In genomic region chr11:30017467-30017895, GRCh38 we compare ENCODE assay signal across 16 cellular contexts. TPM values are rescaled to one million over a fixed set of nuclear protein-coding genes. Genes with fewer than 3 reads are reported as not detected.
DNase-seq lines count a peak whose midpoint lies in the region; ATAC-seq and TF ChIP-seq lines count a peak whose summit lies in the region.
"Had no signal": no experiment of that assay in that cellular context is flagged by ENCODE, and none has a peak within 500 bp of the region (broad histone marks: within the 10 kb centered on the region; RNA-seq: fewer than 3 reads in every experiment).

No MANE protein-coding gene starts in this region.

- no peak for TF ChIP-seq CTCF in heart right ventricle (IDR thresholded peaks at IDR 0.05)
- no peak for TF ChIP-seq CTCF in hepatocyte (IDR thresholded peaks at IDR 0.05; ENCODE audit: poor library complexity)
- no peak for TF ChIP-seq CTCF in neural progenitor cell (IDR thresholded peaks at IDR 0.05)

- H4K20me1 ChIP-seq in hepatocyte (ENCODE audit: insufficient read depth, poor library complexity, severe bottlenecking) (no peaks in the 10 kb centered on the region), neural progenitor cell (ENCODE audit: low read depth) (no peaks in the 10 kb centered on the region)

- H3K9me2 ChIP-seq in hepatocyte (replicated peaks; ENCODE audit: insufficient read depth) = no peaks in the 10 kb centered on the region

- H3K79me2 ChIP-seq in hepatocyte = no peaks in the 10 kb centered on the region
- H3K79me2 ChIP-seq in neural progenitor cell (ENCODE audit: low read depth) = no peaks in the 10 kb centered on the region

- H3K4me1 ChIP-seq in heart right ventricle (peaks cover 0 to 6% (median 0%) of the 10 kb centered on the region in 9 donors), hepatocyte (ENCODE audit: insufficient read depth) (peaks cover 3% of the 10 kb centered on the region), neural progenitor cell (peaks cover 17% of the 10 kb centered on the region)
- H3K4me1 ChIP-seq: SJSA1 had no signal

- H3K4me3 ChIP-seq in heart right ventricle (peak overlapping the region in 8 of 10 donors; percentile 35 to 61 (median 56)), hepatocyte (peak overlapping the region; percentile 8), neural progenitor cell (peak overlapping the region; percentile 63)
- H3K4me3 ChIP-seq: SJSA1 had no signal

- peaks cover 20% of the 10 kb centered on the region for H3K27me3 Mint-ChIP-seq in neural progenitor cell (ENCODE audit: insufficient read depth, low read depth)

- H3K36me3 ChIP-seq in heart right ventricle = no peaks in the 10 kb centered on the region
- H3K36me3 ChIP-seq in hepatocyte (replicated peaks; ENCODE audit: insufficient read depth, low read depth) = no peaks in the 10 kb centered on the region
- no peaks in the 10 kb centered on the region for H3K36me3 ChIP-seq in neural progenitor cell
- H3K36me3 ChIP-seq: SJSA1 had no signal

- peak in 3 of 8 donors; percentile 3 to 34 (median 14) for ATAC-seq in heart right ventricle
- ATAC-seq in left ventricle myocardium superior = no peak
- no peak for ATAC-seq in HG03045 (IDR thresholded peaks at IDR 0.05; ENCODE audit: unreplicated experiment)
- ATAC-seq: activated CD8-positive, alpha-beta T cell treated with anti-CD3 and anti-CD28 coated beads for 36 hours; CD8-positive, alpha-beta T cell had no signal

- DNase-seq in heart right ventricle (no peak), left ventricle myocardium superior (no peak), hepatocyte (ENCODE audit: low spot score) (peak; percentile 19), neural progenitor cell (ENCODE audit: low spot score) (peak; percentile 36), NCI-H446 treated with DMSO at 0.1 percent for 48 hours (lab: John Stamatoyannopoulos, UW) (no peak), foreskin melanocyte (no peak)
- DNase-seq in activated effector memory CD4-positive, alpha-beta T cell treated with anti-CD3 and anti-CD28 coated beads, Interleukin-2, amount 50 U/mL, for 16 hours = no peak
- DNase-seq: activated CD8-positive, alpha-beta T cell treated with anti-CD3 and anti-CD28 coated beads for 36 hours; CD8-positive, alpha-beta T cell; NCI-H2081 treated with DMSO at 0.1 percent for 48 hours; stimulated activated CD4-positive, alpha-beta T cell treated with anti-CD3 and anti-CD28 coated beads, Interleukin-4, amount 100 ng/mL, for 1 hour had no signal

- no peaks in the 10 kb centered on the region for H3K36me3 Mint-ChIP-seq in neural progenitor cell
- H3K36me3 Mint-ChIP-seq: CD8-positive, alpha-beta T cell had no signal

- H3K9ac ChIP-seq in neural progenitor cell = no peak overlapping the region

- H3K27ac ChIP-seq in heart right ventricle (no peak overlapping the region), hepatocyte (no peak overlapping the region), neural progenitor cell (no peak overlapping the region)
- H3K27ac ChIP-seq: SJSA1 had no signal

- peaks cover 3% of the 10 kb centered on the region for H3K9me3 Mint-ChIP-seq in neural progenitor cell
- H3K9me3 Mint-ChIP-seq: activated CD8-positive, alpha-beta T cell treated with anti-CD3 and anti-CD28 coated beads for 36 hours; activated T-helper 2 cell treated with anti-CD3 and anti-CD28 coated beads, Interferon-gamma antibody, Interleukin-2, Interleukin-4, amounts not matched to agents 10 μg/mL and 5 μg/mL and 100 μg/mL, durations not matched to agents 14 hours and 24 hours and 36 hours; CD8-positive, alpha-beta T cell had no signal

- H3F3A ChIP-seq in neural progenitor cell (ENCODE audit: low read depth) = peaks cover 12% of the 10 kb centered on the region

- H3K4me2 ChIP-seq in hepatocyte = peak overlapping the region; percentile 94
- H3K4me2 ChIP-seq in neural progenitor cell = peak overlapping the region; percentile 97

- H3K27me3 ChIP-seq in heart right ventricle (peaks cover 0 to 56% (median 22%) of the 10 kb centered on the region in 7 donors), hepatocyte (peaks cover 61% of the 10 kb centered on the region), neural progenitor cell (peaks cover 94% of the 10 kb centered on the region)

- 37% methylated on average over 18 of the region's 18 CpGs for WGBS in heart right ventricle, 2 donors
- 26% methylated on average over 17 of the region's 18 CpGs for WGBS in hepatocyte (ENCODE audit: low lambda C conversion rate, missing lambda C conversion rate)

- H3K4me1 Mint-ChIP-seq in neural progenitor cell = peaks cover 2% of the 10 kb centered on the region

- no peak overlapping the region for H3K27ac Mint-ChIP-seq in neural progenitor cell
- H3K27ac Mint-ChIP-seq: activated CD8-positive, alpha-beta T cell treated with anti-CD3 and anti-CD28 coated beads for 36 hours; activated T-helper 2 cell treated with anti-CD3 and anti-CD28 coated beads, Interferon-gamma antibody, Interleukin-2, Interleukin-4, amounts not matched to agents 10 μg/mL and 5 μg/mL and 100 μg/mL, durations not matched to agents 14 hours and 24 hours and 36 hours; CD8-positive, alpha-beta T cell had no signal

- intact Hi-C loops in heart right ventricle (cut with DNase I) = loop anchor here in 1 of 10 donors (10.0 kb wide), 1 partner anchor 173 kb away; no protein-coding TSS in a partner anchor
- intact Hi-C loops in left ventricle myocardium superior (cut with micrococcal nuclease) = no loop called here

- H2AFZ ChIP-seq in hepatocyte = peak overlapping the region; percentile 57
- peak overlapping the region; percentile 98 for H2AFZ ChIP-seq in neural progenitor cell (replicated peaks)

- peak overlapping the region; percentile 79 for H3K4me3 Mint-ChIP-seq in neural progenitor cell
- H3K4me3 Mint-ChIP-seq: activated CD8-positive, alpha-beta T cell treated with anti-CD3 and anti-CD28 coated beads for 36 hours; CD8-positive, alpha-beta T cell had no signal

- H3K9me3 ChIP-seq in heart right ventricle (no peaks in the 10 kb centered on the region), hepatocyte (ENCODE audit: low read depth) (no peaks in the 10 kb centered on the region), neural progenitor cell (ENCODE audit: low read depth) (no peaks in the 10 kb centered on the region)
- H3K9me3 ChIP-seq: SJSA1 had no signal

RNA-seq across cellular contexts. Expression of gene KCNA4, which starts 0.7 kb away (rescaled TPM):
- 10 to 100 TPM in 3 of 10 donors, 1 to 10 TPM in 7; 1.3 to 12.8 (median 7.4) TPM for total RNA-seq in heart right ventricle
- 1 to 10 TPM; 1.2 to 1.8 TPM for polyA plus RNA-seq in heart right ventricle
- total RNA-seq in left ventricle myocardium superior = 1.2 TPM
- 1.1 and 1.6 TPM in 2 replicates for total RNA-seq in hepatocyte
- 0.38 and 0.47 TPM in 2 replicates for polyA plus RNA-seq in hepatocyte
- total RNA-seq in neural progenitor cell (ENCODE audit: low replicate concordance) = 0.74 and 1.3 TPM in 2 replicates
- total RNA-seq: A673; activated CD8-positive, alpha-beta T cell treated with anti-CD3 and anti-CD28 coated beads for 36 hours; activated T-helper 2 cell treated with anti-CD3 and anti-CD28 coated beads, Interferon-gamma antibody, Interleukin-2, Interleukin-4, amounts not matched to agents 10 μg/mL and 5 μg/mL and 100 μg/mL, durations not matched to agents 14 hours and 24 hours and 36 hours; CD8-positive, alpha-beta T cell; dermis microvascular lymphatic vessel endothelial cell; SJSA1 had no signal

Comparison
In these comparisons a context has a peak if more than half of its experiments do, and no peak if none do; other contexts are left out.
1. DNase-seq: peak in hepatocyte (single experiment) and neural progenitor cell (single experiment); none in heart right ventricle (0 of 2), left ventricle myocardium superior (single experiment), NCI-H446 treated with DMSO at 0.1 percent for 48 hours (single experiment), foreskin melanocyte (single experiment) and activated effector memory CD4-positive, alpha-beta T cell treated with anti-CD3 and anti-CD28 coated beads, Interleukin-2, amount 50 U/mL, for 16 hours (single experiment).
2. H3K4me3 ChIP-seq: peak in every context shown above with its lines; median percentile 63 in neural progenitor cell; 56 in heart right ventricle; 8 in hepatocyte.